ENCODE assay signal across 33 cellular contexts in the genomic region with DNA sequence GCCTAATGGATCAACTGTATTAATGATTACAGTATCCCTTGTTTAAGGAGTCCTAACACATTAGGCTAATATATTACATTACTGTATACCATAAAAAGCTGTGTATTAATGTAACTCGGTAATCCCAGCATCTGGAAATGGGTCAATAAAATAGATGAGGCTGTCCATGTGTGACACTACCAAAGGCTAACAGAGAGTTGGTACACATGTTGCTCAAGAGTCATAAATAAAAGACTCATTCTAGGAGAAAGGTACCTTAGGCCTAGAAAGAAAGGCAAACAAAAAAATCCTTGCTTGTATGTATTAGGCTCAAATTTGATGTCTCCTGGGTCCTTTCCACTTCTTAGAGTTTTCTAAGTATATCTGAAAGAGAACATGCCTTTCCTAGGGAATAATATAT.
"Had no signal": no experiment of that assay in that cellular context is flagged by ENCODE, and none has a peak within 500 bp of the region (broad histone marks: within the 10 kb centered on the region; RNA-seq: fewer than 3 reads in every experiment).

No MANE protein-coding gene starts in this region.

- H3K27ac ChIP-seq: body of pancreas, Peyer's patch, SJSA1 had no signal

- H3K9ac ChIP-seq: SK-N-SH had no signal

- ATAC-seq: activated CD4-positive, alpha-beta T cell treated with anti-CD3 and anti-CD28 coated beads for 36 hours; activated CD4-positive, CD25-positive, alpha-beta regulatory T cell treated with anti-CD3 and anti-CD28 coated beads, Interleukin-2, amount 50 U/mL, for 24 hours; activated CD8-positive, alpha-beta T cell treated with anti-CD3 and anti-CD28 coated beads, Interleukin-2, amount 10 ng/mL, durations not matched to agents 7 days and 5 days; activated T-cell treated with anti-CD3 and anti-CD28 coated beads, Interleukin-2, amount 50 U/mL, for 4 hours; body of pancreas; K562; PC-3; WTC11 had no signal

- H3K4me3 ChIP-seq: body of pancreas, K562, MG63, Peyer's patch, SJSA1 had no signal

- H3K9me3 Mint-ChIP-seq: activated CD4-positive, alpha-beta T cell treated with anti-CD3 and anti-CD28 coated beads, Interleukin-2, amount 10 ng/mL, durations not matched to agents 7 days and 5 days; activated naive CD8-positive, alpha-beta T cell treated with anti-CD3 and anti-CD28 coated beads for 36 hours; activated T-cell treated with anti-CD3 and anti-CD28 coated beads, Interleukin-2, amount 50 U/mL, for 4 hours; T-helper 1 cell treated with Interleukin-12 subunit alpha and Interleukin-12 subunit beta and Interleukin-4 antibody, amounts not matched to agents 30 μg/mL and 1 μg/mL, for 36 hours; T-helper 2 cell treated with Interferon-gamma antibody and Interleukin-4, amounts not matched to agents 5 μg/mL and 100 μg/mL, for 36 hours; WTC11 had no signal

- H3K4me1 ChIP-seq: Peyer's patch had no signal

- H3K4me3 Mint-ChIP-seq: activated CD4-positive, alpha-beta T cell treated with anti-CD3 and anti-CD28 coated beads for 36 hours; activated CD4-positive, alpha-beta T cell treated with anti-CD3 and anti-CD28 coated beads, Interleukin-2, amount 10 ng/mL, durations not matched to agents 7 days and 5 days; activated CD8-positive, alpha-beta T cell treated with anti-CD3 and anti-CD28 coated beads, Interleukin-2, amount 10 ng/mL, durations not matched to agents 7 days and 5 days; activated naive CD8-positive, alpha-beta T cell treated with anti-CD3 and anti-CD28 coated beads for 36 hours; activated T-cell treated with anti-CD3 and anti-CD28 coated beads, Interleukin-2, amount 50 U/mL, for 4 hours; T-helper 1 cell treated with Interleukin-12 subunit alpha and Interleukin-12 subunit beta and Interleukin-4 antibody, amounts not matched to agents 30 μg/mL and 1 μg/mL, for 36 hours; T-helper 2 cell treated with Interferon-gamma antibody and Interleukin-4, amounts not matched to agents 5 μg/mL and 100 μg/mL, for 36 hours; WTC11 had no signal

- H3K4me2 ChIP-seq: SK-N-SH had no signal

- H3K9me3 ChIP-seq: body of pancreas, MG63, Peyer's patch, SJSA1, SK-N-SH had no signal

- H3K27ac Mint-ChIP-seq: activated CD4-positive, alpha-beta T cell treated with anti-CD3 and anti-CD28 coated beads for 36 hours; activated CD4-positive, alpha-beta T cell treated with anti-CD3 and anti-CD28 coated beads, Interleukin-2, amount 10 ng/mL, durations not matched to agents 7 days and 5 days; activated CD8-positive, alpha-beta T cell treated with anti-CD3 and anti-CD28 coated beads, Interleukin-2, amount 10 ng/mL, durations not matched to agents 7 days and 5 days; activated naive CD8-positive, alpha-beta T cell treated with anti-CD3 and anti-CD28 coated beads for 36 hours; T-helper 1 cell treated with Interleukin-12 subunit alpha and Interleukin-12 subunit beta and Interleukin-4 antibody, amounts not matched to agents 30 μg/mL and 1 μg/mL, for 36 hours; T-helper 2 cell treated with Interferon-gamma antibody and Interleukin-4, amounts not matched to agents 5 μg/mL and 100 μg/mL, for 36 hours had no signal

- DNase-seq: activated CD4-positive, alpha-beta T cell treated with anti-CD3 and anti-CD28 coated beads for 36 hours; activated CD4-positive, alpha-beta T cell treated with anti-CD3 and anti-CD28 coated beads, Interleukin-2, amount 10 ng/mL, durations not matched to agents 7 days and 5 days; activated CD4-positive, alpha-beta T cell treated with anti-CD3 and anti-CD28 coated beads, Interleukin-2, amount 50 U/mL, for 48 hours; activated CD8-positive, alpha-beta T cell treated with anti-CD3 and anti-CD28 coated beads, Interleukin-2, amount 10 ng/mL, durations not matched to agents 7 days and 5 days; activated effector memory CD4-positive, alpha-beta T cell treated with anti-CD3 and anti-CD28 coated beads, Interleukin-2, amount 50 U/mL, for 16 hours; activated naive CD4-positive, alpha-beta T cell; activated naive CD4-positive, alpha-beta T cell treated with anti-CD3 and anti-CD28 coated beads, Interleukin-2, amount 50 U/mL, for 16 hours; activated naive CD8-positive, alpha-beta T cell treated with anti-CD3 and anti-CD28 coated beads for 36 hours; activated T-cell treated with anti-CD3 and anti-CD28 coated beads, Interleukin-2, amount 50 U/mL, for 4 hours; body of pancreas; caudate nucleus; cerebellar nuclear complex; MG63; NCI-H1048; NCI-H1105 treated with DMSO at 0.1 percent for 48 hours; NCI-H1436; NCI-H1694; NCI-H1930; NCI-H2081 treated with DMSO at 0.1 percent for 48 hours; NCI-H345; NCI-H524 treated with DMSO at 0.1 percent for 48 hours; NK-92 treated with Interleukin-12 subunit alpha and Interleukin-12 subunit beta, amount 100 ng/mL, for 24 hours; PC-3; Peyer's patch; RPMI8226; SHP77 treated with DMSO at 0.1 percent for 48 hours; SK-N-SH had no signal

- H3K27me3 ChIP-seq: body of pancreas, MG63, Peyer's patch, SJSA1 had no signal

- H3K27me3 Mint-ChIP-seq: activated CD4-positive, alpha-beta T cell treated with anti-CD3 and anti-CD28 coated beads for 36 hours; activated CD4-positive, alpha-beta T cell treated with anti-CD3 and anti-CD28 coated beads, Interleukin-2, amount 10 ng/mL, durations not matched to agents 7 days and 5 days; activated naive CD8-positive, alpha-beta T cell treated with anti-CD3 and anti-CD28 coated beads for 36 hours had no signal
